7 cellular contexts compared by ENCODE assay signal in genomic region chr10:97596101-97597055, GRCh38. TPM values are rescaled to one million over a fixed set of nuclear protein-coding genes. Genes with fewer than 3 reads are reported as not detected.
DNase-seq lines count a peak whose midpoint lies in the region; ATAC-seq and TF ChIP-seq lines count a peak whose summit lies in the region.
"Had no signal": no experiment of that assay in that cellular context is flagged by ENCODE, and none has a peak within 500 bp of the region (broad histone marks: within the 10 kb centered on the region; RNA-seq: fewer than 3 reads in every experiment).

No MANE protein-coding gene starts in this region.

- no peak for TF ChIP-seq CTCF in thyroid gland (IDR thresholded peaks at IDR 0.05)

- no peaks in the 10 kb centered on the region for H3K9me3 ChIP-seq in thyroid gland
- H3K9me3 ChIP-seq: HAP-1 had no signal

- H3K36me3 ChIP-seq in thyroid gland = no peaks in the 10 kb centered on the region
- H3K36me3 ChIP-seq: HAP-1 had no signal

- H3K27ac ChIP-seq in thyroid gland = peak overlapping the region; percentile 3 to 82 (median 78)

- no peak for TF ChIP-seq POLR2A in thyroid gland (IDR thresholded peaks at IDR 0.05)

- H3K4me3 ChIP-seq in thyroid gland (replicated peaks in 1 of 3) = no peak overlapping the region
- H3K4me3 ChIP-seq: HAP-1 had no signal

- peak; percentile 94 for ATAC-seq in Right ventricle myocardium superior (ENCODE audit: poor library complexity)
- no peak for ATAC-seq in GM18873 (IDR thresholded peaks at IDR 0.05; ENCODE audit: low FRiP score, unreplicated experiment)

- peak; percentile 90 for DNase-seq in RKO (ENCODE audit: low spot score)
- no peak for DNase-seq in Right ventricle myocardium superior
- peak; percentile 19 to 29 for DNase-seq in thyroid gland
- no peak for DNase-seq in NCI-H1436 (lab: John Stamatoyannopoulos, UW)
- DNase-seq in NK-92 treated with Interleukin-12 subunit alpha and Interleukin-12 subunit beta, amount 100 ng/mL, for 24 hours (lab: John Stamatoyannopoulos, UW) = no peak

- intact Hi-C loops in Right ventricle myocardium superior (cut with DNase I) (no loop called here), thyroid gland (cut with DNase I) (no loop called here)

- H3K27me3 ChIP-seq in thyroid gland = no peaks in the 10 kb centered on the region

- peaks cover 0 to 15% of the 10 kb centered on the region in 2 donors for H3K4me1 ChIP-seq in thyroid gland
- H3K4me1 ChIP-seq: HAP-1 had no signal

- whole genome bisulfite sequencing in thyroid gland, 2 donors = 56 to 70% methylated on average over 10 of the region's 10 CpGs

RNA-seq across cellular contexts. Expression of gene C10orf62, which starts 6.9 kb away (rescaled TPM):
- total RNA-seq in Right ventricle myocardium superior = 0.48 TPM
- total RNA-seq in thyroid gland = 1 to 10 TPM in 2 of 4 donors, not detected in 2; 1.0 to 1.1 TPM

RNA-seq across cellular contexts. Expression of gene HOGA1, which starts 12.2 kb away (rescaled TPM):
- total RNA-seq in Right ventricle myocardium superior = 18.7 TPM
- 1 to 10 TPM in 2 of 4 donors, under 1 TPM in 2; 0.67 to 4.5 (median 0.93) TPM for total RNA-seq in thyroid gland

RNA-seq across cellular contexts. Expression of gene ANKRD2, which starts 23.8 kb away (rescaled TPM):
- total RNA-seq in Right ventricle myocardium superior (152 TPM), thyroid gland (not detected)

RNA-seq across cellular contexts. Expression of gene MORN4, which starts 36.9 kb away (rescaled TPM):
- total RNA-seq in Right ventricle myocardium superior (8.1 TPM), thyroid gland (10 to 100 TPM in 2 of 4 donors, 1 to 10 TPM in 2; 4.6 to 18.9 (median 9.7) TPM)

RNA-seq across cellular contexts. Expression of gene PI4K2A, which starts 44.1 kb away (rescaled TPM):
- total RNA-seq in Right ventricle myocardium superior = 9.9 TPM
- 10 to 100 TPM; 19.9 to 31.3 (median 24.1) TPM for total RNA-seq in thyroid gland

Comparison
In these comparisons a context has a peak if more than half of its experiments do, and no peak if none do; other contexts are left out.
1. DNase-seq: peak in RKO (single experiment) and thyroid gland (2 of 2); none in Right ventricle myocardium superior (single experiment), NCI-H1436 (single experiment) and NK-92 treated with Interleukin-12 subunit alpha and Interleukin-12 subunit beta, amount 100 ng/mL, for 24 hours (single experiment).
2. RNA of gene ANKRD2, which starts 23.8 kb away (total RNA-seq): 152 TPM in Right ventricle myocardium superior (single experiment); not detected in thyroid gland; every median in the first group is over 100 times any median in the second.